21 cellular contexts compared by ENCODE assay signal in genomic region chr9:121192959-121193645, GRCh38. TPM values are rescaled to one million over a fixed set of nuclear protein-coding genes. Genes with fewer than 3 reads are reported as not detected.
DNase-seq lines count a peak whose midpoint lies in the region; ATAC-seq, FAIRE-seq and TF ChIP-seq lines count a peak whose summit lies in the region.
"Had no signal": no experiment of that assay in that cellular context is flagged by ENCODE, and none has a peak within 500 bp of the region (broad histone marks: within the 10 kb centered on the region; RNA-seq: fewer than 3 reads in every experiment).

No MANE protein-coding gene starts in this region.

- no peak overlapping the region for H2AFZ ChIP-seq in HepG2 (ENCODE audit: low read length)

- H3K27me3 ChIP-seq in HepG2 (ENCODE audit: control insufficient read depth in 1 of 2, insufficient read depth in 2 of 2, low read length in 2 of 2) (no peaks in the 10 kb centered on the region), right lobe of liver (no peaks in the 10 kb centered on the region)
- H3K27me3 ChIP-seq: pancreas, upper lobe of left lung had no signal

- 0% methylated on average over 1 of the region's 1 CpG for WGBS in HepG2 (ENCODE audit: low lambda C conversion rate)
- 0% methylated on average over 1 of the region's 1 CpG for WGBS in right lobe of liver (ENCODE audit: insufficient coverage, low coverage, low lambda C conversion rate, missing lambda C conversion rate)

- no peak for TF ChIP-seq RAD21 in HepG2 (CRISPR knock-in tag; IDR thresholded peaks at IDR 0.05)

- in situ Hi-C loops in HepG2 (cut with HindIII; ENCODE audit: extremely low pct_ligation_motif_present, low pct_unique_long_range_greater_than_20kb): no loop called here
- in situ Hi-C loops in astrocyte of the spinal cord (cut with HindIII; ENCODE audit: low sequenced_read_pairs): no loop called here

- intact Hi-C loops in HepG2 (cut with micrococcal nuclease; ENCODE audit: unreplicated experiment): no loop called here
- intact Hi-C loops in right lobe of liver (cut with DNase I): no loop called here

- ATAC-seq in HepG2: no peak
- no peak for ATAC-seq in right lobe of liver
- ATAC-seq: activated naive CD8-positive, alpha-beta T cell treated with anti-CD3 and anti-CD28 coated beads, Interleukin-2, amount 50 U/mL, for 24 hours had no signal

- TF ChIP-seq CTCF in HepG2 (CRISPR knock-in tag; IDR thresholded peaks at IDR 0.05) (no peak), right lobe of liver (IDR thresholded peaks at IDR 0.05) (no peak), astrocyte of the spinal cord (IDR thresholded peaks at IDR 0.05; ENCODE audit: low read depth, low read length) (no peak)

- H3K9ac ChIP-seq in HepG2 (ENCODE audit: insufficient read depth, low read depth, low read length): 0 out of 2 replicates have a peak overlapping the region, but pooled peaks have one; percentile 11

- no peak for TF ChIP-seq POLR2A in HepG2 (IDR thresholded peaks at IDR 0.05; ENCODE audit: insufficient read depth in 1 of 2, low read depth in 2 of 2, low read length in 2 of 2)
- TF ChIP-seq POLR2A in right lobe of liver (IDR thresholded peaks at IDR 0.05): no peak

- no peaks in the 10 kb centered on the region for H3K9me3 ChIP-seq in HepG2 (ENCODE audit: low read length)
- H3K9me3 ChIP-seq in right lobe of liver: no peaks in the 10 kb centered on the region
- H3K9me3 ChIP-seq: pancreas, upper lobe of left lung had no signal

- 0 out of 2 replicates have a peak overlapping the region, but pooled peaks have one; percentile 8 for H3K4me2 ChIP-seq in HepG2 (ENCODE audit: low read depth, low read length)

- H4K20me1 ChIP-seq in HepG2 (ENCODE audit: insufficient read depth, low read length): peaks cover 50% of the 10 kb centered on the region

- H3K36me3 ChIP-seq in HepG2 (replicated peaks in 1 of 2; ENCODE audit: control insufficient read depth in 1 of 2, insufficient read depth in 2 of 2, low read length in 2 of 2): 0 out of 5 replicates have a peak, but pooled peaks cover 1 to 4% of the 10 kb centered on the region in 2 experiments
- H3K36me3 ChIP-seq in right lobe of liver: peaks cover 0 to 3% (median 0%) of the 10 kb centered on the region in 4 donors
- H3K36me3 ChIP-seq: pancreas had no signal

- no peak for FAIRE-seq in HepG2 (lab: Jason Lieb, UNC)
- FAIRE-seq: pancreas, small intestine had no signal

- H3K79me2 ChIP-seq in HepG2 (ENCODE audit: insufficient read depth, low read length): peaks cover 98% of the 10 kb centered on the region

- CTCF ChIA-PET in HepG2 (lab: Yijun Ruan, JAX; ENCODE audit: low intra/inter-chr PET ratio, low total read pairs): no interaction called here

- H3K4me1 ChIP-seq in HepG2 (ENCODE audit: insufficient read depth, low read length) (peaks cover 72% of the 10 kb centered on the region), right lobe of liver (peaks cover 0 to 80% (median 16%) of the 10 kb centered on the region in 4 donors)

- TF ChIP-seq EP300 in HepG2 (IDR thresholded peaks at IDR 0.05; ENCODE audit: low read depth in 2 of 2, low read length in 2 of 2): no peak
- TF ChIP-seq EP300 in HepG2 (CRISPR knock-in tag; IDR thresholded peaks at IDR 0.05; ENCODE audit: borderline replicate concordance): no peak

- no TSS peak for BruUV-seq in HepG2 (replicated peaks; lab: Mats Ljungman, UMichigan)

- POLR2A ChIA-PET in HepG2 (lab: Yijun Ruan, JAX): no interaction called here

- H3K4me3 ChIP-seq in HepG2 (replicated peaks in 1 of 3; ENCODE audit: insufficient read depth in 1 of 3, low read depth in 2 of 3, low read length in 3 of 3) (no peak overlapping the region), right lobe of liver (no peak overlapping the region), astrocyte of the spinal cord (ENCODE audit: low read depth, low read length) (no peak overlapping the region)
- H3K4me3 ChIP-seq: pancreas, upper lobe of left lung had no signal

- peak overlapping the region; percentile 62 for H3K27ac ChIP-seq in HepG2 (ENCODE audit: extremely low read length, insufficient read depth, low read length)
- no peak overlapping the region for H3K27ac ChIP-seq in right lobe of liver
- H3K27ac ChIP-seq: pancreas, upper lobe of left lung had no signal

- DNase-seq in HepG2 (ENCODE audit: low spot score): no peak
- DNase-seq in right lobe of liver: no peak
- DNase-seq in astrocyte of the spinal cord (ENCODE audit: low read depth, low spot score): peak; percentile 31
- DNase-seq in lung microvascular endothelial cell (ENCODE audit: low read depth in 2 of 2): peak; percentile 17 to 34
- no peak for DNase-seq in stimulated activated CD4-positive, alpha-beta T cell treated with anti-CD3 and anti-CD28 coated beads, Interleukin-12 subunit alpha, Interleukin-12 subunit beta, amount 100 ng/mL, for 4 hours
- no peak for DNase-seq in SKM-1 (lab: John Stamatoyannopoulos, UW; ENCODE audit: unreplicated experiment)
- no peak for DNase-seq in cerebellar nuclear complex (lab: John Stamatoyannopoulos, UW)
- no peak for DNase-seq in ureter (ENCODE audit: low spot score)
- DNase-seq: activated CD4-positive, alpha-beta T cell treated with anti-CD3 and anti-CD28 coated beads for 36 hours; activated naive CD8-positive, alpha-beta T cell treated with anti-CD3 and anti-CD28 coated beads, Interleukin-2, amount 50 U/mL, for 24 hours; activated T-cell treated with anti-CD3 and anti-CD28 coated beads for 4 hours; islet precursor cell; KBM-7; NCI-H1105; NCI-H2171 treated with DMSO at 0.1 percent for 48 hours; pancreas; Right ventricle myocardium superior; small intestine; stimulated activated naive CD4-positive, alpha-beta T cell; T1000; upper lobe of left lung had no signal

TF ChIP-seq in HepG2, 621 proteins besides CTCF, POLR2A, EP300 and RAD21:
- TF ChIP-seq NFYB (CRISPR knock-in tag; IDR thresholded peaks at IDR 0.05): no peak
- peak; percentile 20; the same call in 1 of the 2 replicates for TF ChIP-seq RFX1 (IDR thresholded peaks at IDR 0.05)
- TF ChIP-seq TARDBP (CRISPR knock-in tag; IDR thresholded peaks at IDR 0.05): no peak
- no peak for TF ChIP-seq KLF6 (CRISPR knock-in tag; IDR thresholded peaks at IDR 0.05)
- TF ChIP-seq ZNF557 (CRISPR knock-in tag; IDR thresholded peaks at IDR 0.05): no peak
- no peak for TF ChIP-seq CERS6 (CRISPR knock-in tag; IDR thresholded peaks at IDR 0.05)
- TF ChIP-seq NFIB (CRISPR knock-in tag; IDR thresholded peaks at IDR 0.05; ENCODE audit: borderline replicate concordance): no peak
- 0 out of 2 replicates have a peak, but pooled peaks have one; percentile 40 for TF ChIP-seq RFX3 (CRISPR knock-in tag; IDR thresholded peaks at IDR 0.05)
- TF ChIP-seq, protein P1, sequence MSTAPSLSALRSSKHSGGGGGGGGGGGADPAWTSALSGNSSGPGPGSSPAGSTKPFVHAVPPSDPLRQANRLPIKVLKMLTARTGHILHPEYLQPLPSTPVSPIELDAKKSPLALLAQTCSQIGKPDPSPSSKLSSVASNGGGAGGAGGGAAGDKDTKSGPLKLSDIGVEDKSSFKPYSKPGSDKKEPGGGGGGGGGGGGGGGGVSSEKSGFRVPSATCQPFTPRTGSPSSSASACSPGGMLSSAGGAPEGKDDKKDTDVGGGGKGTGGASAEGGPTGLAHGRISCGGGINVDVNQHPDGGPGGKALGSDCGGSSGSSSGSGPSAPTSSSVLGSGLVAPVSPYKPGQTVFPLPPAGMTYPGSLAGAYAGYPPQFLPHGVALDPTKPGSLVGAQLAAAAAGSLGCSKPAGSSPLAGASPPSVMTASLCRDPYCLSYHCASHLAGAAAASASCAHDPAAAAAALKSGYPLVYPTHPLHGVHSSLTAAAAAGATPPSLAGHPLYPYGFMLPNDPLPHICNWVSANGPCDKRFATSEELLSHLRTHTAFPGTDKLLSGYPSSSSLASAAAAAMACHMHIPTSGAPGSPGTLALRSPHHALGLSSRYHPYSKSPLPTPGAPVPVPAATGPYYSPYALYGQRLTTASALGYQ (CRISPR knock-in tag; IDR thresholded peaks at IDR 0.05): no peak
- no peak for TF ChIP-seq KLF11 (CRISPR knock-in tag; IDR thresholded peaks at IDR 0.05)
- no peak for TF ChIP-seq PITX1 (CRISPR knock-in tag; IDR thresholded peaks at IDR 0.05)

RNA-seq across cellular contexts. Expression of gene RAB14, which starts 8.6 kb away (rescaled TPM):
- 19.3 and 42.2 TPM in 2 replicates for total RNA-seq in HepG2 (2016; rRNA removed; fragmentation: Illumina TruSeq; extraction: Trizol)
- 2.8 and 4.0 TPM in 2 replicates for total RNA-seq in HepG2 (2016; cell fraction: cytosol; rRNA removed; fragmentation: Illumina TruSeq; extraction: Trizol; ENCODE audit: low read depth)
- total RNA-seq in HepG2 (2016; cell fraction: insoluble cytoplasmic fraction; rRNA removed; fragmentation: Illumina TruSeq; extraction: Trizol): 18.4 and 42.0 TPM in 2 replicates
- total RNA-seq in HepG2 (2016; cell fraction: membrane; rRNA removed; fragmentation: Illumina TruSeq; extraction: Trizol): 18.7 and 20.5 TPM in 2 replicates
- 24.4 and 28.8 TPM in 2 replicates for total RNA-seq in HepG2 (2016; cell fraction: nucleus; rRNA removed; fragmentation: Illumina TruSeq; extraction: Trizol)
- 15.3 and 17.4 TPM in 2 replicates for polyA plus RNA-seq in HepG2 (2011; rRNA removed)
- 6.4 and 13.9 TPM in 2 replicates for polyA plus RNA-seq in HepG2 (2011; cell fraction: cytosol; rRNA removed)
- 9.5 and 11.9 TPM in 2 replicates for polyA plus RNA-seq in HepG2 (2011; cell fraction: nucleus; rRNA removed)
- polyA plus RNA-seq in HepG2 (2012): 31.9 and 33.9 TPM in 2 replicates
- polyA plus RNA-seq in HepG2 (2016; cell fraction: cytosol; fragmentation: Illumina TruSeq; extraction: Trizol; ENCODE audit: low read depth): 2.7 and 2.8 TPM in 2 replicates
- polyA plus RNA-seq in HepG2 (2016; cell fraction: insoluble cytoplasmic fraction; fragmentation: Illumina TruSeq; extraction: Trizol; ENCODE audit: low read depth): 58.3 and 63.3 TPM in 2 replicates
- 12.2 and 12.7 TPM in 2 replicates for polyA plus RNA-seq in HepG2 (2016; cell fraction: membrane; fragmentation: Illumina TruSeq; extraction: Trizol; ENCODE audit: low read depth)
- polyA plus RNA-seq in HepG2 (2016; cell fraction: nucleus; fragmentation: Illumina TruSeq; extraction: Trizol; ENCODE audit: insufficient read depth, low read depth): 39.9 TPM in 2 replicates
- polyA minus RNA-seq in HepG2 (2011; rRNA and poly(A)+ RNA removed; ENCODE audit: low replicate concordance): 8.0 and 11.9 TPM in 2 replicates
- polyA minus RNA-seq in HepG2 (2011; cell fraction: cytosol; rRNA and poly(A)+ RNA removed): 14.1 and 21.2 TPM in 2 replicates
- 18.9 and 25.6 TPM in 2 replicates for polyA minus RNA-seq in HepG2 (2011; cell fraction: nucleus; rRNA and poly(A)+ RNA removed)
- total RNA-seq in right lobe of liver: 10 to 100 TPM; 29.0 to 65.1 (median 53.5) TPM
- 21.6 and 24.4 TPM in 2 replicates for total RNA-seq in lung microvascular endothelial cell
- 115 TPM for total RNA-seq in ureter

Comparison
In these comparisons a context has a peak if more than half of its experiments do, and no peak if none do; other contexts are left out.
1. DNase-seq: peak in astrocyte of the spinal cord (single experiment) and lung microvascular endothelial cell (2 of 2); none in HepG2 (single experiment), right lobe of liver (0 of 3), stimulated activated CD4-positive, alpha-beta T cell treated with anti-CD3 and anti-CD28 coated beads, Interleukin-12 subunit alpha, Interleukin-12 subunit beta, amount 100 ng/mL, for 4 hours (single experiment), SKM-1 (single experiment), cerebellar nuclear complex (0 of 2) and ureter (single experiment).